9 cellular contexts compared by ENCODE assay signal in the genomic region with DNA sequence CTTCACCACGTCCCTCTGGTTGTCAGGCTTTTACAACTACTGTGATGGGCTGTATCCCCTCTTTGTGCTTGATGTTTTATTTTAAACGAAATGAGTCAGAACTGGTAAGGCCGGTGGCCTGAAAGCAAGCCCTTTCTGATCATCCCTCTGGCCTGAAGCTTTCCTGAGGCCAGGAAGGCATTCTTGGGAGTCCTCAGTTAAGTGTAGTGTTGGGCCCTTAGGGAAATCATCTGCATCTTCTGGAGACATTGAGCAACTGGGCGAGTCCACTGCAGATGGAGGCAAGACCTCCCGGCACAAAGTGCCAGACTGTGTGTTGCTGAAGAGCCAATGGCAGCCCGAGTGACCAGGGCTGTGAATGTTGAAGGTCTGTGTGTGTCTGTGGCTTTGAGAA. TPM values are rescaled to one million over a fixed set of nuclear protein-coding genes. Genes with fewer than 3 reads are reported as not detected.
DNase-seq lines count a peak whose midpoint lies in the region; ATAC-seq and TF ChIP-seq lines count a peak whose summit lies in the region.
"Had no signal": no experiment of that assay in that cellular context is flagged by ENCODE, and none has a peak within 500 bp of the region (broad histone marks: within the 10 kb centered on the region; RNA-seq: fewer than 3 reads in every experiment).

No MANE protein-coding gene starts in this region.

- H3K4me3 ChIP-seq in AG10803 (ENCODE audit: low read length): no peak overlapping the region

- peak; percentile 75 for DNase-seq in AG10803 (ENCODE audit: low read depth)
- peak; percentile 69 for DNase-seq in RPMI7951 (ENCODE audit: low read depth)
- no peak for DNase-seq in glutamatergic neuron
- DNase-seq in nephron progenitor cell: no peak
- DNase-seq in GOT3 (lab: John Stamatoyannopoulos, UW): no peak
- DNase-seq in HCEC 1CT: no peak
- DNase-seq: activated T-cell treated with anti-CD3 and anti-CD28 coated beads, Interleukin-2, amount 50 U/mL, for 4 hours had no signal

- TF ChIP-seq CTCF in AG10803 (conservative IDR thresholded peaks at IDR 0.05; ENCODE audit: low read length) (no peak), glutamatergic neuron (IDR thresholded peaks at IDR 0.05; ENCODE audit: partially characterized antibody, unreplicated experiment) (no peak), nephron progenitor cell (IDR thresholded peaks at IDR 0.05) (no peak)

- ATAC-seq in GM18511 (IDR thresholded peaks at IDR 0.05; ENCODE audit: unreplicated experiment): no peak
- ATAC-seq in GM18505 (IDR thresholded peaks at IDR 0.05; ENCODE audit: unreplicated experiment): no peak

- H3K9me3 Mint-ChIP-seq in glutamatergic neuron (ENCODE audit: unreplicated experiment) (peaks cover 14% of the 10 kb centered on the region), nephron progenitor cell (peaks cover 11% of the 10 kb centered on the region)

- H3K27ac Mint-ChIP-seq in glutamatergic neuron (ENCODE audit: unreplicated experiment) (peak overlapping the region; percentile 86), nephron progenitor cell (no peak overlapping the region)

- no peak for TF ChIP-seq POLR2A in GM18505 (IDR thresholded peaks at IDR 0.05; ENCODE audit: borderline replicate concordance, extremely low read depth, insufficient read depth, insufficient read length)

- H3K36me3 Mint-ChIP-seq in glutamatergic neuron (ENCODE audit: unreplicated experiment) (peaks cover 20% of the 10 kb centered on the region), nephron progenitor cell (ENCODE audit: low read depth) (peaks cover 6% of the 10 kb centered on the region)

- H3K27me3 Mint-ChIP-seq in glutamatergic neuron (ENCODE audit: unreplicated experiment) (peaks cover 16% of the 10 kb centered on the region), nephron progenitor cell (ENCODE audit: low read depth, poor library complexity) (peaks cover 47% of the 10 kb centered on the region)

- peaks cover 32% of the 10 kb centered on the region for H3K4me1 Mint-ChIP-seq in glutamatergic neuron (ENCODE audit: low read depth, unreplicated experiment)
- H3K4me1 Mint-ChIP-seq in nephron progenitor cell: peaks cover 16% of the 10 kb centered on the region

- H3K4me3 Mint-ChIP-seq in glutamatergic neuron (ENCODE audit: unreplicated experiment) (peak overlapping the region; percentile 51), nephron progenitor cell (peak overlapping the region; percentile 42)
- H3K4me3 Mint-ChIP-seq: activated T-cell treated with anti-CD3 and anti-CD28 coated beads, Interleukin-2, amount 50 U/mL, for 4 hours had no signal

RNA-seq across cellular contexts. Expression of gene AMOTL2, which starts 33.0 kb away (rescaled TPM):
- 13.1 and 15.1 TPM in 2 replicates for total RNA-seq in RPMI7951 (2014; rRNA removed; shearing (Covaris generic))
- 38.1 TPM for total RNA-seq in glutamatergic neuron (ENCODE audit: unreplicated experiment)

Comparison
In these comparisons a context has a peak if more than half of its experiments do, and no peak if none do; other contexts are left out.
1. DNase-seq: peak in AG10803 (single experiment) and RPMI7951 (single experiment); none in glutamatergic neuron (single experiment), nephron progenitor cell (single experiment), GOT3 (single experiment) and HCEC 1CT (single experiment).